Comparison of ENCODE assay signal across 34 cellular contexts in the genomic region with DNA sequence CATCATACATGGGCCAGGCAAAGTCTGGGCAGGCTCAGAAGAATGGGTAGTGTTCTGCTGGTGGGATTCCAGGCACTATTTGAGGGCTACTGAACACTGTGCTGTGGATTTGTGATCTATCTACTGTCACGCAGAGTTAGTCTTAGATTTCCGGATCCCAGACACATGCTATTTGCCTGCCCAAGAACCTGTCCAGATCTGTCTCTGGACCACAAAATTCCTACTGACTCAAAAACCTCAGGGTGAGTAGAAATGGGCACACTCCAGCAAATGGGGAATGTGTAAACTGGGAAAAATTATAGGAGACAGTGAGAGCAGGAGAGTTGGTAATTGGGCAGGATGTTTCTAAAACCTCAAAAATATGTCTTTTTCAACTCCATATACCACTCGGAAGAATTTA.
"Had no signal": no experiment of that assay in that cellular context is flagged by ENCODE, and none has a peak within 500 bp of the region (broad histone marks: within the 10 kb centered on the region; RNA-seq: fewer than 3 reads in every experiment).

No MANE protein-coding gene starts in this region.

- H3K27me3 ChIP-seq: brain microvascular endothelial cell, cardiac muscle cell, Peyer's patch had no signal

- H3K36me3 ChIP-seq: brain microvascular endothelial cell, cardiac muscle cell, Peyer's patch, WERI-Rb-1 had no signal

- H3K4me3 ChIP-seq: cardiac muscle cell, Peyer's patch, SK-N-MC had no signal

- H3K9me3 ChIP-seq: Peyer's patch had no signal

- H3K27me3 Mint-ChIP-seq: activated CD8-positive, alpha-beta T cell treated with anti-CD3 and anti-CD28 coated beads for 36 hours had no signal

- H3K4me1 ChIP-seq: Peyer's patch had no signal

- DNase-seq: activated CD4-positive, alpha-beta T cell treated with anti-CD3 and anti-CD28 coated beads for 1 hour; activated CD4-positive, alpha-beta T cell treated with anti-CD3 and anti-CD28 coated beads for 48 hours; activated CD4-positive, CD25-positive, alpha-beta regulatory T cell; activated CD8-positive, alpha-beta T cell treated with anti-CD3 and anti-CD28 coated beads for 36 hours; activated gamma-delta T cell treated with Interleukin-2 at 50 U/mL for 16 hours; activated naive CD4-positive, alpha-beta T cell treated with anti-CD3 and anti-CD28 coated beads for 36 hours; activated naive CD8-positive, alpha-beta T cell treated with anti-CD3 and anti-CD28 coated beads, Interleukin-2, amount 50 U/mL, for 24 hours; activated T-cell treated with anti-CD3 and anti-CD28 coated beads, Interleukin-2, amount 50 U/mL, for 24 hours; anterior cingulate cortex; brain microvascular endothelial cell; Kasumi-1; KBM-7; MM.1S; NCI-H1092 treated with DMSO at 0.1 percent for 48 hours; NCI-H1417; NCI-H146; NCI-H187; NCI-H2029 treated with DMSO at 0.1 percent for 48 hours; NCI-H2107; NCI-H2171; NCI-H510A; NCI-H526; NCI-H748 treated with DMSO at 0.1 percent for 48 hours; NK-92 treated with Interleukin-12 subunit alpha and Interleukin-12 subunit beta, amount 100 ng/mL, for 24 hours; PC-3; Peyer's patch; Right ventricle myocardium superior; RPMI8226; T1000; WERI-Rb-1 had no signal

- H3K27ac Mint-ChIP-seq: activated CD8-positive, alpha-beta T cell treated with anti-CD3 and anti-CD28 coated beads for 36 hours; activated naive CD4-positive, alpha-beta T cell treated with anti-CD3 and anti-CD28 coated beads for 36 hours; activated naive CD4-positive, alpha-beta T cell treated with anti-CD3 and anti-CD28 coated beads, Interleukin-2, amount 50 U/mL, for 72 hours; activated naive CD8-positive, alpha-beta T cell treated with anti-CD3 and anti-CD28 coated beads, Interleukin-2, amount 50 U/mL, for 24 hours; activated T-cell treated with anti-CD3 and anti-CD28 coated beads, Interleukin-2, amount 50 U/mL, for 24 hours had no signal

- ATAC-seq: activated CD8-positive, alpha-beta T cell treated with anti-CD3 and anti-CD28 coated beads for 36 hours; activated naive CD4-positive, alpha-beta T cell treated with anti-CD3 and anti-CD28 coated beads, Interleukin-2, amount 50 U/mL, for 72 hours; activated naive CD8-positive, alpha-beta T cell treated with anti-CD3 and anti-CD28 coated beads, Interleukin-2, amount 50 U/mL, for 24 hours; PC-3 had no signal

- H3K9me3 Mint-ChIP-seq: activated naive CD4-positive, alpha-beta T cell treated with anti-CD3 and anti-CD28 coated beads for 36 hours; activated naive CD4-positive, alpha-beta T cell treated with anti-CD3 and anti-CD28 coated beads, Interleukin-2, amount 50 U/mL, for 72 hours; activated naive CD8-positive, alpha-beta T cell treated with anti-CD3 and anti-CD28 coated beads, Interleukin-2, amount 50 U/mL, for 24 hours; activated T-cell treated with anti-CD3 and anti-CD28 coated beads, Interleukin-2, amount 50 U/mL, for 24 hours; central memory CD8-positive, alpha-beta T cell had no signal

- H3K4me1 Mint-ChIP-seq: activated naive CD8-positive, alpha-beta T cell treated with anti-CD3 and anti-CD28 coated beads, Interleukin-2, amount 50 U/mL, for 24 hours; central memory CD8-positive, alpha-beta T cell had no signal

- H3K36me3 Mint-ChIP-seq: activated naive CD4-positive, alpha-beta T cell treated with anti-CD3 and anti-CD28 coated beads, Interleukin-2, amount 50 U/mL, for 72 hours had no signal

- H3K27ac ChIP-seq: brain microvascular endothelial cell, cardiac muscle cell, Peyer's patch, SK-N-MC, WERI-Rb-1 had no signal

- H3K4me3 Mint-ChIP-seq: activated CD8-positive, alpha-beta T cell treated with anti-CD3 and anti-CD28 coated beads for 36 hours; activated naive CD4-positive, alpha-beta T cell treated with anti-CD3 and anti-CD28 coated beads for 36 hours; activated naive CD8-positive, alpha-beta T cell treated with anti-CD3 and anti-CD28 coated beads, Interleukin-2, amount 50 U/mL, for 24 hours; activated T-cell treated with anti-CD3 and anti-CD28 coated beads, Interleukin-2, amount 50 U/mL, for 24 hours; central memory CD8-positive, alpha-beta T cell had no signal
